1 cellular context compared by ENCODE assay signal in the genomic region with DNA sequence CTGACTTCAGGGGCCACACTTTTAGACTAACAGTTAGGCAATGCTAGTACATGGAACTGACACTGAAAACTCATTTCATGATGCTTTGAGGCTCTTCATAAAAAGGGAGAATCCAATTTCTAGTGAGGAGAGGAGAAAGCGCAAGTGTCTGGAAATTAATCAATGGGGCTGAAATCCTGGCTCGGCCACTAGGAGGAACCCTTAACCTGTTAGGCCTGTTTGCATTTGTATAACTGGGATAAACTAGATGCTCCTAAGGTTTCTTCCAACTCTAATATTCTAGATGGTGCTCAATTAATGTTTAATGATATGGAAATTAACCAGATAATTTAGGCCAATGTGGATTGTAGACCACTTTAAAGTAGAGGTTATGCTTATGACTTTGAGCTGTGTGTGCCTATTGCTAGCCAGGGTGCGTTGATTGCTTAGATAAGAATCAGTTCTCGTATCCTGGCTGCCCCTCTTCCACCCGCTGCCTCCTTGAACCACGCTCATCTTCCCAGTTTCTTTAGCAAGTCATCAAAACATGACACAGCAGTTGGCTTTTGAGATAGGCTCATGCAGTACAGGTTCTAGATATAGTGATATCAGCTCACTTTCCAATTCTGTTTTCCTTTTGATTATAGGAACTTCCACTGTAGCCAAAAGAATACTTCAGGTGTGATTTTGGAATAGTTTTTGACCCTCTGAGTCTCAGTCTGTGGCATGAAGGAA.
TF ChIP-seq lines count a peak whose summit lies in the region.

No MANE protein-coding gene starts in this region.

TF ChIP-seq in K562, 482 proteins besides CTCF, POLR2A, EP300 and RAD21 (continued from another document):
- TF ChIP-seq, protein P1, sequence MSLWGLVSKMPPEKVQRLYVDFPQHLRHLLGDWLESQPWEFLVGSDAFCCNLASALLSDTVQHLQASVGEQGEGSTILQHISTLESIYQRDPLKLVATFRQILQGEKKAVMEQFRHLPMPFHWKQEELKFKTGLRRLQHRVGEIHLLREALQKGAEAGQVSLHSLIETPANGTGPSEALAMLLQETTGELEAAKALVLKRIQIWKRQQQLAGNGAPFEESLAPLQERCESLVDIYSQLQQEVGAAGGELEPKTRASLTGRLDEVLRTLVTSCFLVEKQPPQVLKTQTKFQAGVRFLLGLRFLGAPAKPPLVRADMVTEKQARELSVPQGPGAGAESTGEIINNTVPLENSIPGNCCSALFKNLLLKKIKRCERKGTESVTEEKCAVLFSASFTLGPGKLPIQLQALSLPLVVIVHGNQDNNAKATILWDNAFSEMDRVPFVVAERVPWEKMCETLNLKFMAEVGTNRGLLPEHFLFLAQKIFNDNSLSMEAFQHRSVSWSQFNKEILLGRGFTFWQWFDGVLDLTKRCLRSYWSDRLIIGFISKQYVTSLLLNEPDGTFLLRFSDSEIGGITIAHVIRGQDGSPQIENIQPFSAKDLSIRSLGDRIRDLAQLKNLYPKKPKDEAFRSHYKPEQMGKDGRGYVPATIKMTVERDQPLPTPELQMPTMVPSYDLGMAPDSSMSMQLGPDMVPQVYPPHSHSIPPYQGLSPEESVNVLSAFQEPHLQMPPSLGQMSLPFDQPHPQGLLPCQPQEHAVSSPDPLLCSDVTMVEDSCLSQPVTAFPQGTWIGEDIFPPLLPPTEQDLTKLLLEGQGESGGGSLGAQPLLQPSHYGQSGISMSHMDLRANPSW (CRISPR knock-in tag; IDR thresholded peaks at IDR 0.05): no peak
- TF ChIP-seq, protein P2, sequence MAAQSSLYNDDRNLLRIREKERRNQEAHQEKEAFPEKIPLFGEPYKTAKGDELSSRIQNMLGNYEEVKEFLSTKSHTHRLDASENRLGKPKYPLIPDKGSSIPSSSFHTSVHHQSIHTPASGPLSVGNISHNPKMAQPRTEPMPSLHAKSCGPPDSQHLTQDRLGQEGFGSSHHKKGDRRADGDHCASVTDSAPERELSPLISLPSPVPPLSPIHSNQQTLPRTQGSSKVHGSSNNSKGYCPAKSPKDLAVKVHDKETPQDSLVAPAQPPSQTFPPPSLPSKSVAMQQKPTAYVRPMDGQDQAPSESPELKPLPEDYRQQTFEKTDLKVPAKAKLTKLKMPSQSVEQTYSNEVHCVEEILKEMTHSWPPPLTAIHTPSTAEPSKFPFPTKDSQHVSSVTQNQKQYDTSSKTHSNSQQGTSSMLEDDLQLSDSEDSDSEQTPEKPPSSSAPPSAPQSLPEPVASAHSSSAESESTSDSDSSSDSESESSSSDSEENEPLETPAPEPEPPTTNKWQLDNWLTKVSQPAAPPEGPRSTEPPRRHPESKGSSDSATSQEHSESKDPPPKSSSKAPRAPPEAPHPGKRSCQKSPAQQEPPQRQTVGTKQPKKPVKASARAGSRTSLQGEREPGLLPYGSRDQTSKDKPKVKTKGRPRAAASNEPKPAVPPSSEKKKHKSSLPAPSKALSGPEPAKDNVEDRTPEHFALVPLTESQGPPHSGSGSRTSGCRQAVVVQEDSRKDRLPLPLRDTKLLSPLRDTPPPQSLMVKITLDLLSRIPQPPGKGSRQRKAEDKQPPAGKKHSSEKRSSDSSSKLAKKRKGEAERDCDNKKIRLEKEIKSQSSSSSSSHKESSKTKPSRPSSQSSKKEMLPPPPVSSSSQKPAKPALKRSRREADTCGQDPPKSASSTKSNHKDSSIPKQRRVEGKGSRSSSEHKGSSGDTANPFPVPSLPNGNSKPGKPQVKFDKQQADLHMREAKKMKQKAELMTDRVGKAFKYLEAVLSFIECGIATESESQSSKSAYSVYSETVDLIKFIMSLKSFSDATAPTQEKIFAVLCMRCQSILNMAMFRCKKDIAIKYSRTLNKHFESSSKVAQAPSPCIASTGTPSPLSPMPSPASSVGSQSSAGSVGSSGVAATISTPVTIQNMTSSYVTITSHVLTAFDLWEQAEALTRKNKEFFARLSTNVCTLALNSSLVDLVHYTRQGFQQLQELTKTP (IDR thresholded peaks at IDR 0.05; ENCODE audit: low read depth in 1 of 2, partially characterized antibody in 2 of 2): no peak
- TF ChIP-seq YBX1 (IDR thresholded peaks at IDR 0.05): no peak
- no peak for TF ChIP-seq ZC3H8 (IDR thresholded peaks at IDR 0.05)
TF ChIP-seq in K562: peak in this region for 22.
